ENCODE assay signal across 21 cellular contexts in the genomic region with DNA sequence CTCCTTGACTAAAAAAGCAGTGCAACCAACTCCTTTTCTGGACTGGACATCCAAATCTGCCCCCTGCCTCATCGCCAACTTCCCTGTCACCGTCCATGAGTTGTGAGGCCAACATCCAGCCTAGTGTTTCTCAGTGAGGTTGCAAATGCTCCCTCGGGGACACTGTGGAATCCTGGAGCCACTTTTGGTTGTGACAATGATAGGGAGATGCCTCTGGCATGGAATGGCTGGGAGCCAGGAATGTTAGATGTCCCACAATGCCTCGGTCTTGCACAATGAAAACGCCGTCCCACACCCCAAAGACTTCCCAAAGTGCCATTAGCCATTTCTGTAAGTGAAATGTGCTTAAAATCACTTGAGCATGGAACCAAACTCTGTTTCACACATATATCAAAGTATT.
DNase-seq lines count a peak whose midpoint lies in the region; ATAC-seq, FAIRE-seq and TF ChIP-seq lines count a peak whose summit lies in the region.
"Had no signal": no experiment of that assay in that cellular context is flagged by ENCODE, and none has a peak within 500 bp of the region (broad histone marks: within the 10 kb centered on the region; RNA-seq: fewer than 3 reads in every experiment).

No MANE protein-coding gene starts in this region.

- no peak for TF ChIP-seq CTCF in BE2C (IDR thresholded peaks at IDR 0.05; ENCODE audit: low read depth, low read length)
- no peak for TF ChIP-seq CTCF in OCI-LY1 (IDR thresholded peaks at IDR 0.05; ENCODE audit: low read length)

- no peaks in the 10 kb centered on the region for H3K27me3 ChIP-seq in BE2C
- no peaks in the 10 kb centered on the region for H3K27me3 ChIP-seq in OCI-LY1 (ENCODE audit: insufficient read depth, low read length)
- H3K27me3 ChIP-seq: BLaER1 treated with 17β-estradiol and CSF1 and Interleukin-3, amounts not matched to agents 10 nM and 100 nM had no signal

- H3K4me3 ChIP-seq in BE2C (ENCODE audit: low read depth, low read length) (no peak overlapping the region), OCI-LY1 (ENCODE audit: low read depth, low read length, poor library complexity, severe bottlenecking) (no peak overlapping the region)
- H3K4me3 ChIP-seq: BLaER1 treated with 17β-estradiol and CSF1 and Interleukin-3, amounts not matched to agents 10 nM and 100 nM had no signal

- peaks cover 7% of the 10 kb centered on the region; the same call in 1 of the 2 replicates for H3K36me3 ChIP-seq in BE2C
- peaks cover 22% of the 10 kb centered on the region for H3K36me3 ChIP-seq in OCI-LY1 (ENCODE audit: insufficient read depth, low read length)

- H3F3A ChIP-seq in OCI-LY1 (ENCODE audit: insufficient read depth, low read length): no peaks in the 10 kb centered on the region

- H4K20me1 ChIP-seq in OCI-LY1 (ENCODE audit: insufficient read depth, low read length): no peaks in the 10 kb centered on the region

- H3K4me2 ChIP-seq in OCI-LY1 (ENCODE audit: low read length): no peak overlapping the region
- H3K4me2 ChIP-seq: BLaER1 treated with 17β-estradiol and CSF1 and Interleukin-3, amounts not matched to agents 10 nM and 100 nM had no signal

- H3K4me1 ChIP-seq in BE2C (no peaks in the 10 kb centered on the region; the same call in 1 of the 2 replicates), OCI-LY1 (ENCODE audit: insufficient read depth, low read length, severe bottlenecking) (peaks cover 83% of the 10 kb centered on the region)

- H2AFZ ChIP-seq in OCI-LY1 (ENCODE audit: low read length): no peak overlapping the region

- H3K9ac ChIP-seq in OCI-LY1 (ENCODE audit: low read length): no peak overlapping the region
- H3K9ac ChIP-seq: BLaER1 treated with 17β-estradiol and CSF1 and Interleukin-3, amounts not matched to agents 10 nM and 100 nM had no signal

- no peaks in the 10 kb centered on the region for H3K9me2 ChIP-seq in OCI-LY1 (ENCODE audit: low read depth, low read length)

- H3K79me2 ChIP-seq in OCI-LY1 (ENCODE audit: insufficient read depth, low read length): 0 out of 2 replicates have a peak, but pooled peaks cover 3% of the 10 kb centered on the region

- TF ChIP-seq POLR2A in GM12891 (IDR thresholded peaks at IDR 0.05; ENCODE audit: low read depth, low read length): no peak

- no peak for ATAC-seq in activated CD4-positive, CD25-positive, alpha-beta regulatory T cell treated with anti-CD3 and anti-CD28 coated beads, Interleukin-2, amount 50 U/mL, for 24 hours
- ATAC-seq: CD8-positive, alpha-beta T cell; HCT116; HepG2 had no signal

- DNase-seq in BE2C (peak; percentile 24), GM12891 (ENCODE audit: insufficient read length, low spot score) (no peak), myocyte (ENCODE audit: low read depth) (peak; percentile 74), LoVo (ENCODE audit: low spot score) (no peak)
- no peak for DNase-seq in activated T-cell treated with anti-CD3 and anti-CD28 coated beads, Interleukin-2, amount 50 U/mL, for 1 hour
- DNase-seq in stimulated activated CD4-positive, alpha-beta T cell treated with anti-CD3 and anti-CD28 coated beads, Interleukin-12 subunit alpha, Interleukin-12 subunit beta, amount 100 ng/mL, for 4 hours: no peak
- DNase-seq: 8988T; CD8-positive, alpha-beta T cell; DMS 273 treated with DMSO at 0.1 percent for 48 hours; DND-41; GOT3; H7; HFFc6 had no signal

- peak overlapping the region; percentile 19 for H3K27ac ChIP-seq in OCI-LY1 (ENCODE audit: low read depth, low read length, poor library complexity, severe bottlenecking)
- H3K27ac ChIP-seq: BLaER1 treated with 17β-estradiol and CSF1 and Interleukin-3, amounts not matched to agents 10 nM and 100 nM had no signal

- peak; percentile 74 for FAIRE-seq in GM12891 (lab: Jason Lieb, UNC)
- FAIRE-seq: G401.6, GM12892, GM18507, HepG2 had no signal

- H3K9me3 ChIP-seq in BE2C: no peaks in the 10 kb centered on the region
- no peaks in the 10 kb centered on the region for H3K9me3 ChIP-seq in OCI-LY1 (ENCODE audit: low read length)
- H3K9me3 ChIP-seq: BLaER1 treated with 17β-estradiol and CSF1 and Interleukin-3, amounts not matched to agents 10 nM and 100 nM had no signal

TF ChIP-seq in GM12891, 5 proteins besides CTCF, POLR2A, EP300 and RAD21:
- TF ChIP-seq POLR2AphosphoS5 (IDR thresholded peaks at IDR 0.05; ENCODE audit: low read depth, low read length) (no peak), POU2F2 (IDR thresholded peaks at IDR 0.05; ENCODE audit: low read depth, low read length) (no peak), SPI1 (IDR thresholded peaks at IDR 0.05; ENCODE audit: low read depth, low read length) (no peak), TAF1 (IDR thresholded peaks at IDR 0.05; ENCODE audit: low read depth, low read length) (no peak), PAX5 (IDR thresholded peaks at IDR 0.05; ENCODE audit: insufficient read depth, low read length, severe bottlenecking) (no peak)

Comparison
In these comparisons a context has a peak if more than half of its experiments do, and no peak if none do; other contexts are left out.
1. DNase-seq: peak in BE2C (single experiment) and myocyte (single experiment); none in GM12891 (single experiment), activated T-cell treated with anti-CD3 and anti-CD28 coated beads, Interleukin-2, amount 50 U/mL, for 1 hour (single experiment), LoVo (single experiment) and stimulated activated CD4-positive, alpha-beta T cell treated with anti-CD3 and anti-CD28 coated beads, Interleukin-12 subunit alpha, Interleukin-12 subunit beta, amount 100 ng/mL, for 4 hours (single experiment).